8 cellular contexts compared by ENCODE assay signal in the genomic region with DNA sequence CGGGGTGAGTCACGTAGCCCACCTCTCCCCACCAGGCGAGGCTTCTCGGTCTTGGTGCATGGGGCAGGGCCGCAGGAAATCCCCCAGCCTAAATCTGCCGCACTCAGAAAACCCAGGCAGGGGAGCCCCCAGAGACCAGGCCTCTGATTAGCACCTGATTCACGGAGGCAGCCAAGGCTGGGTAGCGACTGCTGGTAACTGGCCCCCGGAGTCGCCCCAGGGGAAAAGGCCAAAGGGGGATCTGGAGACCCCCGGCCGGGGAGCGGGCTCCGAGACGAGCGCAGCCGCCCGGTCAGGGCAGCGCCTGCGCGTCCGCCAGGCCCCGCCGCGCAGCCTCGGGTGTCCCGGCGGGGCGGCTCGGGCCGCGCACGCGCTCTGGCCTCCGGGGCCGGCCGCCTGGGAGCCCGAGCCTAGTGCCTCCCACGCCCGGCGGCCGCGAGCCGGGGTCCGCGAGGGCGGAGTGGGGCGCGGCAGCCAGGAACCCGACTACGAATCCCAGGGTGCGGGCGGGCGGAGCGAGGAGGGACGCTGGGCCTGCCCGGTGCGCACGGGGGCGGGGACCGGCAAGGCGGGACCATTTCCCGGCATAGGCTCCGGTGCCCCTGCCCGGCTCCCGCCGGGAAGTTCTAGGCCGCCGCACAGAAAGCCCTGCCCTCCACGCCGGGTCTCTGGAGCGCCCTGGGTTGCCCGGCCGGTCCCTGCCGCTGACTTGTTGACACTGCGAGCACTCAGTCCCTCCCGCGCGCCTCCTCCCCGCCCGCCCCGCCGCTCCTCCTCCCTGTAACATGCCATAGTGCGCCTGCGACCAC. TPM values are rescaled to one million over a fixed set of nuclear protein-coding genes. Genes with fewer than 3 reads are reported as not detected.
DNase-seq lines count a peak whose midpoint lies in the region; ATAC-seq, FAIRE-seq and TF ChIP-seq lines count a peak whose summit lies in the region.

A gene with protein sequence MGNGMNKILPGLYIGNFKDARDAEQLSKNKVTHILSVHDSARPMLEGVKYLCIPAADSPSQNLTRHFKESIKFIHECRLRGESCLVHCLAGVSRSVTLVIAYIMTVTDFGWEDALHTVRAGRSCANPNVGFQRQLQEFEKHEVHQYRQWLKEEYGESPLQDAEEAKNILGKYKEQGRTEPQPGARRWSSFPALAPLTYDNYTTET (plus strand): TSS at position 791 of the 809 bp plus-strand sequence. CDS start 53 bp downstream, outside the sequence.

- WGBS in pancreas, 2 donors = 20 to 26% methylated on average over 85 of the region's 85 CpGs

- no peaks in the 10 kb centered on the region for H3K9me3 ChIP-seq in ES-I3 (ENCODE audit: control insufficient read depth, insufficient read depth, low read length)
- H3K9me3 ChIP-seq in pancreas = no peaks in the 10 kb centered on the region
- H3K9me3 ChIP-seq in tibial artery = no peaks in the 10 kb centered on the region

- intact Hi-C loops in pancreas (cut with DNase I) (no loop called here), tibial artery (cut with DNase I; ENCODE audit: low total_unique reads) (no loop called here)

- peak within 1 kb of the TSS; percentile 90 to 99 (median 96) for H3K27ac ChIP-seq in pancreas
- peak within 1 kb of the TSS; percentile 92 to 96 for H3K27ac ChIP-seq in tibial artery

- H3K4me1 ChIP-seq in ES-I3 (ENCODE audit: insufficient read depth, low read length) (no peaks in the 10 kb centered on the region), pancreas (peaks cover 0 to 22% (median 13%) of the 10 kb centered on the region in 3 donors), tibial artery (peaks cover 0 to 29% (median 13%) of the 10 kb centered on the region in 4 donors)

- no peaks in the 10 kb centered on the region for H3K36me3 ChIP-seq in ES-I3 (ENCODE audit: insufficient read depth, low read length)
- H3K36me3 ChIP-seq in pancreas = no peaks in the 10 kb centered on the region
- no peaks in the 10 kb centered on the region for H3K36me3 ChIP-seq in tibial artery

- no peaks in the 10 kb centered on the region for H3K27me3 ChIP-seq in pancreas
- no peaks in the 10 kb centered on the region for H3K27me3 ChIP-seq in tibial artery

- H3K9ac ChIP-seq in ES-I3 (ENCODE audit: low read depth, low read length) = peak within 1 kb of the TSS; percentile 85

- DNase-seq in HCEC 1CT = peak; percentile 88
- peak; percentile 76 for DNase-seq in NCI-H460 (ENCODE audit: extremely low read depth, low read depth)
- peak; percentile 70 for DNase-seq in activated effector memory CD4-positive, alpha-beta T cell treated with Interleukin-2 at 50 U/mL for 16 hours
- DNase-seq in germinal center (ENCODE audit: low spot score) = peak; percentile 99
- DNase-seq in pancreas = peak; percentile 89 to 96 (median 93)
- peak; percentile 88 to 94 for DNase-seq in tibial artery
- DNase-seq in NCI-H524 (lab: John Stamatoyannopoulos, UW) = no peak

- H3K4me3 ChIP-seq in pancreas (peak within 1 kb of the TSS; percentile 45 to 66 (median 62)), tibial artery (peak within 1 kb of the TSS; percentile 77 to 78)

- ATAC-seq in pancreas = peak; percentile 78 to 90 (median 85)

- FAIRE-seq in pancreas (lab: Jason Lieb, UNC) = no peak

- no peak for TF ChIP-seq CTCF in pancreas (IDR thresholded peaks at IDR 0.05)
- TF ChIP-seq CTCF in tibial artery (IDR thresholded peaks at IDR 0.05) = peak in 1 of 2 experiments; percentile 10

RNA-seq across cellular contexts. Expression of the gene that starts here (rescaled TPM):
- total RNA-seq in NCI-H460 (2014; rRNA removed; shearing (Covaris generic)) = 35.0 and 48.4 TPM in 2 replicates
- 130 and 136 TPM in 2 replicates for polyA plus RNA-seq in NCI-H460 (2014; cell fraction: nucleus; rRNA removed)
- total RNA-seq in pancreas = 10 to 100 TPM; 21.1 to 32.9 (median 27.4) TPM
- 10 to 100 TPM; 16.4 to 20.6 TPM for polyA plus RNA-seq in pancreas

Comparison
In these comparisons a context has a peak if more than half of its experiments do, and no peak if none do; other contexts are left out.
1. DNase-seq: peak in HCEC 1CT (single experiment), NCI-H460 (single experiment), activated effector memory CD4-positive, alpha-beta T cell treated with Interleukin-2 at 50 U/mL for 16 hours (single experiment), germinal center (single experiment), pancreas (6 of 6) and tibial artery (2 of 2); none in NCI-H524 (0 of 2).